1 cellular context compared by ENCODE assay signal in genomic region chr15:67370206-67370954, GRCh38.
A peak's percentile ranks its signal among the peaks of the same experiment; 100 is the strongest.
TF ChIP-seq lines count a peak whose summit lies in the region.

No MANE protein-coding gene starts in this region.

TF ChIP-seq in K562, 482 proteins besides CTCF, POLR2A, EP300 and RAD21 (continued from another document and continues in another):
- TF ChIP-seq SFPQ (IDR thresholded peaks at IDR 0.05; ENCODE audit: low read depth, low read length) (no peak), ZNF253 (CRISPR knock-in tag; conservative IDR thresholded peaks at IDR 0.05) (no peak), ZNF511 (CRISPR knock-in tag; IDR thresholded peaks at IDR 0.05) (no peak), ZNF165 (CRISPR knock-in tag; IDR thresholded peaks at IDR 0.05; ENCODE audit: borderline replicate concordance) (no peak), BRF1 (IDR thresholded peaks at IDR 0.05; ENCODE audit: borderline replicate concordance, extremely low read depth, insufficient read length) (no peak), RFX5 (IDR thresholded peaks at IDR 0.05; ENCODE audit: low read depth, low read length) (no peak), YY1 (IDR thresholded peaks at IDR 0.05; ENCODE audit: borderline replicate concordance in 1 of 3, control insufficient read depth in 1 of 3, extremely low read depth in 1 of 3, insufficient read depth in 3 of 3, insufficient read length in 1 of 3, insufficient replicate concordance in 2 of 3, low read depth in 1 of 3, low read length in 2 of 3) (peak in 1 of 3 experiments; percentile 34), CBX1 (IDR thresholded peaks at IDR 0.05; ENCODE audit: low read depth) (no peak), KAT7 (CRISPR knock-in tag; IDR thresholded peaks at IDR 0.05; ENCODE audit: borderline replicate concordance) (no peak), MEIS2 (IDR thresholded peaks at IDR 0.05; ENCODE audit: partially characterized antibody) (peak; percentile 69), MAX (CRISPR knock-in tag; IDR thresholded peaks at IDR 0.05) (no peak), STAG1 (CRISPR knock-in tag; IDR thresholded peaks at IDR 0.05; ENCODE audit: borderline replicate concordance) (no peak), TRIM28 (IDR thresholded peaks at IDR 0.05) (no peak), ZHX1 (conservative IDR thresholded peaks at IDR 0.05; ENCODE audit: low read length) (no peak), HEY1 (CRISPR knock-in tag; IDR thresholded peaks at IDR 0.05; ENCODE audit: borderline replicate concordance) (no peak), ZNF280A (IDR thresholded peaks at IDR 0.05; ENCODE audit: low read depth, partially characterized antibody) (no peak), KLF10 (CRISPR knock-in tag; IDR thresholded peaks at IDR 0.05) (no peak), CBFA2T3 (IDR thresholded peaks at IDR 0.05) (peak; percentile 69), JUND (IDR thresholded peaks at IDR 0.05; ENCODE audit: borderline replicate concordance, low read depth, low read length) (0 out of 2 replicates have a peak, but pooled peaks have one; percentile 8), JUND (tag; IDR thresholded peaks at IDR 0.05; ENCODE audit: borderline replicate concordance, low read depth, low read length) (0 out of 3 replicates have a peak, but pooled peaks have one; percentile 38), SMARCA4 (IDR thresholded peaks at IDR 0.05) (peak; percentile 25; the same call in 1 of the 2 replicates), BHLHE40 (IDR thresholded peaks at IDR 0.05; ENCODE audit: low read length) (peak; percentile 95), NCOR1 (IDR thresholded peaks at IDR 0.05) (peak; percentile 69), ZNF766 (CRISPR knock-in tag; conservative IDR thresholded peaks at IDR 0.05) (no peak), GATA2 (CRISPR knock-in tag; IDR thresholded peaks at IDR 0.05) (no peak), ZNF778 (CRISPR knock-in tag; IDR thresholded peaks at IDR 0.05) (no peak), LARP7 (IDR thresholded peaks at IDR 0.05) (no peak), MTA3 (IDR thresholded peaks at IDR 0.05; ENCODE audit: borderline replicate concordance) (0 out of 2 replicates have a peak, but pooled peaks have one; percentile 25), ZNF24 (IDR thresholded peaks at IDR 0.05) (no peak), ZSCAN32 (CRISPR knock-in tag; IDR thresholded peaks at IDR 0.05) (no peak), ZNF764 (CRISPR knock-in tag; IDR thresholded peaks at IDR 0.05; ENCODE audit: low read depth) (no peak), SRSF9 (IDR thresholded peaks at IDR 0.05; ENCODE audit: borderline replicate concordance, low read depth, low read length) (no peak), SUPT5H (IDR thresholded peaks at IDR 0.05) (no peak), PHB (CRISPR knock-in tag; IDR thresholded peaks at IDR 0.05) (no peak), MNT (conservative IDR thresholded peaks at IDR 0.05) (peak; percentile 48 to 75; a peak in 3 of 4 replicates), NFE2 (IDR thresholded peaks at IDR 0.05; ENCODE audit: low read depth) (no peak; the same call in 1 of the 2 replicates), NR2C1 (IDR thresholded peaks at IDR 0.05) (no peak), NR2C1 (tag; IDR thresholded peaks at IDR 0.05) (no peak), MTA2 (IDR thresholded peaks at IDR 0.05; ENCODE audit: low read depth) (peak; percentile 50; the same call in 1 of the 2 replicates), SMARCA5 (IDR thresholded peaks at IDR 0.05) (no peak), ZNF41 (CRISPR knock-in tag; conservative IDR thresholded peaks at IDR 0.05) (no peak), TAF1 (IDR thresholded peaks at IDR 0.05; ENCODE audit: control insufficient read depth, extremely low read depth, insufficient read depth, low read length, severe bottlenecking) (no peak), DDX20 (tag; IDR thresholded peaks at IDR 0.05; ENCODE audit: low read depth) (no peak), RERE (CRISPR knock-in tag; IDR thresholded peaks at IDR 0.05; ENCODE audit: borderline replicate concordance) (no peak), SIX5 (IDR thresholded peaks at IDR 0.05; ENCODE audit: borderline replicate concordance in 1 of 2, insufficient read depth in 1 of 2, low read depth in 1 of 2, low read length in 2 of 2) (no peak), CUX1 (CRISPR knock-in tag; IDR thresholded peaks at IDR 0.05) (no peak)
